ENCODE assay signal across 25 cellular contexts in genomic region chr10:121087688-121088087, GRCh38.
"Had no signal": no experiment of that assay in that cellular context is flagged by ENCODE, and none has a peak within 500 bp of the region (broad histone marks: within the 10 kb centered on the region; RNA-seq: fewer than 3 reads in every experiment).

No MANE protein-coding gene starts in this region.

- H3K4me1 Mint-ChIP-seq: activated B cell treated with CpG ODN at 0.5 μM for 24 hours; activated naive CD4-positive, alpha-beta T cell treated with anti-CD3 and anti-CD28 coated beads, Interleukin-2, amount 50 U/mL, for 24 hours; activated T-helper 17 cell treated with anti-CD3 and anti-CD28 coated beads, Interleukin-2, amount 50 U/mL, for 72 hours; natural killer cell; stimulated activated naive B cell treated with anti-CD40 and anti-IgM and Interleukin-4, amounts not matched to agents 10 μg/mL and 1 μg/mL and 100 μg/mL, for 72 hours had no signal

- H3K4me3 Mint-ChIP-seq: activated B cell treated with CpG ODN at 0.5 μM for 24 hours; activated CD8-positive, alpha-beta T cell treated with anti-CD3 and anti-CD28 coated beads for 36 hours; activated naive CD4-positive, alpha-beta T cell treated with anti-CD3 and anti-CD28 coated beads, Interleukin-2, amount 50 U/mL, for 24 hours; activated T-cell treated with anti-CD3 and anti-CD28 coated beads, Interleukin-2, amount 50 U/mL, for 4 hours; activated T-helper 17 cell treated with anti-CD3 and anti-CD28 coated beads, Interleukin-2, amount 50 U/mL, for 72 hours; effector memory CD8-positive, alpha-beta T cell; natural killer cell; stimulated activated naive B cell treated with anti-CD40 and anti-IgM and Interleukin-4, amounts not matched to agents 10 μg/mL and 1 μg/mL and 100 μg/mL, for 72 hours; T-helper 2 cell treated with Interferon-gamma antibody and Interleukin-4, amounts not matched to agents 5 μg/mL and 100 μg/mL, for 36 hours had no signal

- H3K27me3 ChIP-seq: body of pancreas, dorsolateral prefrontal cortex, gastroesophageal sphincter, hepatocyte, ovary, right atrium auricular region, stomach, thyroid gland had no signal

- H3K27ac Mint-ChIP-seq: activated B cell treated with CpG ODN at 0.5 μM for 24 hours; activated CD8-positive, alpha-beta T cell treated with anti-CD3 and anti-CD28 coated beads for 36 hours; activated naive CD4-positive, alpha-beta T cell treated with anti-CD3 and anti-CD28 coated beads, Interleukin-2, amount 50 U/mL, for 24 hours; activated T-helper 17 cell treated with anti-CD3 and anti-CD28 coated beads, Interleukin-2, amount 50 U/mL, for 72 hours; effector memory CD8-positive, alpha-beta T cell; natural killer cell; stimulated activated naive B cell treated with anti-CD40 and anti-IgM and Interleukin-4, amounts not matched to agents 10 μg/mL and 1 μg/mL and 100 μg/mL, for 72 hours; T-helper 2 cell treated with Interferon-gamma antibody and Interleukin-4, amounts not matched to agents 5 μg/mL and 100 μg/mL, for 36 hours had no signal

- ATAC-seq: activated CD8-positive, alpha-beta T cell treated with anti-CD3 and anti-CD28 coated beads for 36 hours; activated T-cell treated with anti-CD3 and anti-CD28 coated beads, Interleukin-2, amount 50 U/mL, for 4 hours; activated T-helper 17 cell treated with anti-CD3 and anti-CD28 coated beads, Interleukin-2, amount 50 U/mL, for 72 hours; body of pancreas; effector memory CD8-positive, alpha-beta T cell; gastroesophageal sphincter; psoas muscle; stimulated activated naive B cell treated with anti-CD40 and anti-IgM and Interleukin-4, amounts not matched to agents 10 μg/mL and 1 μg/mL and 100 μg/mL, for 72 hours had no signal

- H3K36me3 Mint-ChIP-seq: activated naive CD4-positive, alpha-beta T cell treated with anti-CD3 and anti-CD28 coated beads, Interleukin-2, amount 50 U/mL, for 24 hours; natural killer cell; stimulated activated naive B cell treated with anti-CD40 and anti-IgM and Interleukin-4, amounts not matched to agents 10 μg/mL and 1 μg/mL and 100 μg/mL, for 72 hours had no signal

- H2AFZ ChIP-seq: hepatocyte had no signal

- H3K4me1 ChIP-seq: body of pancreas, gastroesophageal sphincter, psoas muscle, right atrium auricular region, stomach, thyroid gland had no signal

- H3K79me2 ChIP-seq: hepatocyte had no signal

- H3K36me3 ChIP-seq: gastroesophageal sphincter, ovary, right atrium auricular region, stomach, thyroid gland had no signal

- H3K27me3 Mint-ChIP-seq: activated B cell treated with CpG ODN at 0.5 μM for 24 hours; activated CD8-positive, alpha-beta T cell treated with anti-CD3 and anti-CD28 coated beads for 36 hours; activated naive CD4-positive, alpha-beta T cell treated with anti-CD3 and anti-CD28 coated beads, Interleukin-2, amount 50 U/mL, for 24 hours; activated T-helper 17 cell treated with anti-CD3 and anti-CD28 coated beads, Interleukin-2, amount 50 U/mL, for 72 hours; effector memory CD8-positive, alpha-beta T cell; stimulated activated naive B cell treated with anti-CD40 and anti-IgM and Interleukin-4, amounts not matched to agents 10 μg/mL and 1 μg/mL and 100 μg/mL, for 72 hours had no signal

- DNase-seq: activated B cell treated with CpG ODN at 0.5 μM for 24 hours; activated CD4-positive, alpha-beta T cell treated with anti-CD3 and anti-CD28 coated beads, Interleukin-2, amount 50 U/mL, for 1 hour; activated CD8-positive, alpha-beta T cell treated with anti-CD3 and anti-CD28 coated beads for 36 hours; activated gamma-delta T cell treated with Interleukin-2 at 50 U/mL for 16 hours; activated T-cell treated with anti-CD3 and anti-CD28 coated beads, Interleukin-2, amount 50 U/mL, for 4 hours; body of pancreas; dorsolateral prefrontal cortex; effector memory CD8-positive, alpha-beta T cell; islet precursor cell; natural killer cell; ovary; psoas muscle; stimulated activated CD4-positive, alpha-beta T cell treated with anti-CD3 and anti-CD28 coated beads, Interleukin-15, amount 100 ng/mL, for 24 hours; stimulated activated CD4-positive, alpha-beta T cell treated with anti-CD3 and anti-CD28 coated beads, Interleukin-2, amount 100 ng/mL, for 24 hours; stimulated activated naive B cell treated with anti-CD40 and anti-IgM and Interleukin-4, amounts not matched to agents 10 μg/mL and 1 μg/mL and 100 μg/mL, for 72 hours; stomach; T-helper 1 cell; thyroid gland had no signal

- H3K4me2 ChIP-seq: hepatocyte had no signal

- H3K27ac ChIP-seq: body of pancreas, coronary artery, gastroesophageal sphincter, hepatocyte, ovary, psoas muscle, right atrium auricular region, stomach, thyroid gland had no signal

- H3K9me3 Mint-ChIP-seq: activated B cell treated with CpG ODN at 0.5 μM for 24 hours; activated naive CD4-positive, alpha-beta T cell treated with anti-CD3 and anti-CD28 coated beads, Interleukin-2, amount 50 U/mL, for 24 hours had no signal

- H3K9me3 ChIP-seq: body of pancreas, gastroesophageal sphincter, ovary, psoas muscle, stomach, thyroid gland had no signal

- H3K4me3 ChIP-seq: body of pancreas, coronary artery, dorsolateral prefrontal cortex, gastroesophageal sphincter, hepatocyte, ovary, psoas muscle, right atrium auricular region, stomach, thyroid gland had no signal
